Comparison of ENCODE assay signal across 8 cellular contexts in the genomic region with DNA sequence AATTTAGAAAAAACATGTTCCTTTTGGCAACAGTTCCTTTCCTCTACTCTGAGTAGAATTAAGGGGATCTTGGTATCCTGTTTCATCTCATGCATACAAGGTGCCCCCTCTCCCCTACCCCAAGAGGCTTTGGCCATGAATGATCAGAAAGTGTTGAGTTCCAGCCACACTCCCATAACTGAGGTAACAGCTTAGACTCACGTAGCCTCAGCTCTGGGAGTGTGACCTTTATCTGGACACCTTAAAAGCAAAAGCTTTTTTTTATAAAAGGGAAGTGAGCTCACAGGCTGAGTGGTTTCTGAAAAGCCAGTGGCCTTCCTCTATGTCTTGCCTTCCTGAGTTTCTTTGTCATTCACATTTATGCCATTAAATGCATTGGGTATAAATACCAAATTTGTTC. TPM values are rescaled to one million over a fixed set of nuclear protein-coding genes. Genes with fewer than 3 reads are reported as not detected.
A peak's percentile ranks its signal among the peaks of the same experiment; 100 is the strongest.
DNase-seq lines count a peak whose midpoint lies in the region; ATAC-seq and TF ChIP-seq lines count a peak whose summit lies in the region.

No MANE protein-coding gene starts in this region.

- DNase-seq in SIG-M5 treated with dmso at 0.1 percent for 504 hours (lab: John Stamatoyannopoulos, UW; ENCODE audit: unreplicated experiment) (peak; percentile 38), SIG-M5 (lab: John Stamatoyannopoulos, UW) (no peak), OCI-LY7 (ENCODE audit: low spot score) (peak; percentile 80), midbrain (lab: John Stamatoyannopoulos, UW) (peak; percentile 31), breast epithelium (ENCODE audit: low spot score in 2 of 2) (no peak), NCI-H1417 (lab: John Stamatoyannopoulos, UW) (no peak), NCI-H128 (lab: John Stamatoyannopoulos, UW; ENCODE audit: unreplicated experiment) (no peak)

- H3K4me2 ChIP-seq in OCI-LY7 (ENCODE audit: low read length), result peak overlapping the region; percentile 78

- TF ChIP-seq CTCF in OCI-LY7 (conservative IDR thresholded peaks at IDR 0.05; ENCODE audit: low read length), result no peak
- TF ChIP-seq CTCF in breast epithelium (IDR thresholded peaks at IDR 0.05), result no peak

- CTCF ChIA-PET in OCI-LY7 (lab: Charles Lee; ENCODE audit: unreplicated experiment), result interaction anchor here (1.1 kb wide), 1 partner anchor 11 kb away, joined by 3 read pairs; no protein-coding TSS in a partner anchor

- TF ChIP-seq POLR2A in breast epithelium (IDR thresholded peaks at IDR 0.05), result no peak

- H4K20me1 ChIP-seq in OCI-LY7 (ENCODE audit: insufficient read depth, low read length), result no peaks in the 10 kb centered on the region

- H3K27me3 ChIP-seq in breast epithelium, result no peaks in the 10 kb centered on the region

- H3K9me3 ChIP-seq in OCI-LY7 (ENCODE audit: low read length) (no peaks in the 10 kb centered on the region), breast epithelium (no peaks in the 10 kb centered on the region)

- peaks cover 9% of the 10 kb centered on the region; the same call in 1 of the 2 replicates for H3K79me2 ChIP-seq in OCI-LY7 (ENCODE audit: insufficient read depth, low read depth, low read length)

- no peaks in the 10 kb centered on the region for H3K9me2 ChIP-seq in OCI-LY7 (ENCODE audit: insufficient read depth, low read length)

- H2AFZ ChIP-seq in OCI-LY7 (ENCODE audit: low read length), result peak overlapping the region; percentile 95

- intact Hi-C loops in OCI-LY7 (cut with micrococcal nuclease; ENCODE audit: unreplicated experiment), result loop anchor here (2.0 kb wide), 1 partner anchor 129 kb away; no protein-coding TSS in a partner anchor
- intact Hi-C loops in breast epithelium (cut with DNase I; ENCODE audit: low total_unique reads), result no loop called here

- H3K27ac ChIP-seq in OCI-LY7 (ENCODE audit: low read depth, low read length, poor library complexity, severe bottlenecking), result peak overlapping the region; percentile 82
- H3K27ac ChIP-seq in breast epithelium, result no peak overlapping the region

- POLR2A ChIA-PET in OCI-LY7 (lab: Charles Lee), result interaction anchor here (0.8 to 1.9 kb wide), 5 partner anchors 14 to 410 kb away, joined by 3 to 10 read pairs (median 3); partner anchors contain the start of gene MED7

- BruUV-seq in OCI-LY7 (replicated peaks; lab: Mats Ljungman, UMichigan), result no TSS peak

- peak; percentile 78 for ATAC-seq in HG02798 (IDR thresholded peaks at IDR 0.05; ENCODE audit: poor library complexity, unreplicated experiment)

- 0 out of 2 replicates have a peak, but pooled peaks cover 3% of the 10 kb centered on the region for H3K36me3 ChIP-seq in OCI-LY7 (ENCODE audit: insufficient read depth, low read length)
- H3K36me3 ChIP-seq in breast epithelium, result no peaks in the 10 kb centered on the region

- peak overlapping the region; percentile 63 for H3K4me3 ChIP-seq in OCI-LY7 (ENCODE audit: low read depth, low read length, poor library complexity, severe bottlenecking)
- H3K4me3 ChIP-seq in breast epithelium, result no peak overlapping the region

- H3K4me1 ChIP-seq in OCI-LY7 (ENCODE audit: insufficient read depth, low read length, poor library complexity, severe bottlenecking) (peaks cover 42% of the 10 kb centered on the region), breast epithelium (no peaks in the 10 kb centered on the region)

RNA-seq across cellular contexts. Expression of gene HAVCR2, which starts 0.9 kb away (rescaled TPM):
- 4.2 and 7.4 TPM in 2 replicates for total RNA-seq in OCI-LY7 (2014; rRNA removed; shearing (Covaris generic))
- total RNA-seq in OCI-LY7 (2022), result 3.7 and 4.4 TPM in 2 replicates
- 10 to 100 TPM; 10.8 to 26.6 (median 13.3) TPM for total RNA-seq in breast epithelium

RNA-seq across cellular contexts. Expression of gene MED7, which starts 32.9 kb away (rescaled TPM):
- total RNA-seq in OCI-LY7 (2014; rRNA removed; shearing (Covaris generic)), result 19.0 and 23.3 TPM in 2 replicates
- 18.9 and 19.6 TPM in 2 replicates for total RNA-seq in OCI-LY7 (2022)
- total RNA-seq in breast epithelium, result 10 to 100 TPM; 12.2 to 15.5 (median 14.4) TPM

RNA-seq across cellular contexts. Expression of gene HAVCR1, which starts 50.8 kb away (rescaled TPM):
- total RNA-seq in OCI-LY7 (2014; rRNA removed; shearing (Covaris generic)), result 0.13 TPM in 1 of 2 replicates, not detected in the other
- total RNA-seq in OCI-LY7 (2022) (not detected in 2 replicates), breast epithelium (1 to 10 TPM in 1 of 3 donors, under 1 TPM in 1, not detected in 1; 0.44 to 2.9 TPM)

RNA-seq across cellular contexts. Expression of gene GARIN3, which starts 56.3 kb away (rescaled TPM):
- total RNA-seq in OCI-LY7 (2014; rRNA removed; shearing (Covaris generic)), result not detected in 2 replicates
- total RNA-seq in OCI-LY7 (2022) (not detected in 2 replicates), breast epithelium (not detected)

Comparison
In these comparisons a context has a peak if more than half of its experiments do, and no peak if none do; other contexts are left out.
1. DNase-seq: peak in SIG-M5 treated with dmso at 0.1 percent for 504 hours (single experiment), OCI-LY7 (single experiment) and midbrain (single experiment); none in SIG-M5 (single experiment), breast epithelium (0 of 2), NCI-H1417 (0 of 3) and NCI-H128 (single experiment).